In genomic region chr5:39076757-39077475, GRCh38 we compare ENCODE assay signal across 9 cellular contexts. TPM values are rescaled to one million over a fixed set of nuclear protein-coding genes. Genes with fewer than 3 reads are reported as not detected.
DNase-seq lines count a peak whose midpoint lies in the region; ATAC-seq, FAIRE-seq and TF ChIP-seq lines count a peak whose summit lies in the region.
"Had no signal": no experiment of that assay in that cellular context is flagged by ENCODE, and none has a peak within 500 bp of the region (broad histone marks: within the 10 kb centered on the region; RNA-seq: fewer than 3 reads in every experiment).

No MANE protein-coding gene starts in this region.

- peaks cover 17% of the 10 kb centered on the region for H3K4me1 Mint-ChIP-seq in stimulated activated naive CD8-positive, alpha-beta T cell treated with anti-CD3 and anti-CD28 coated beads, Interleukin-15, amount 100 ng/mL, for 72 hours

- no peak overlapping the region for H3K27ac Mint-ChIP-seq in stimulated activated naive CD8-positive, alpha-beta T cell treated with anti-CD3 and anti-CD28 coated beads, Interleukin-15, amount 100 ng/mL, for 72 hours

- H3K4me3 ChIP-seq in BLaER1 = no peak overlapping the region
- peak overlapping the region; percentile 46 for H3K4me3 ChIP-seq in MM.1S (ENCODE audit: low read length)
- peak overlapping the region; percentile 1; the same call in 1 of the 2 replicates for H3K4me3 ChIP-seq in K562
- H3K4me3 ChIP-seq in skeletal muscle satellite cell (ENCODE audit: low read length) = peak overlapping the region; percentile 32

- no peaks in the 10 kb centered on the region for H3K9me3 ChIP-seq in BLaER1
- no peaks in the 10 kb centered on the region for H3K9me3 ChIP-seq in MM.1S (replicated peaks; ENCODE audit: insufficient read depth, low read length)
- no peaks in the 10 kb centered on the region for H3K9me3 ChIP-seq in K562 (replicated peaks; ENCODE audit: control insufficient read depth, insufficient read depth, low read depth, low read length)
- H3K9me3 ChIP-seq in skeletal muscle satellite cell (replicated peaks; ENCODE audit: low read length) = no peaks in the 10 kb centered on the region

- peak overlapping the region; percentile 48 for H3K4me2 ChIP-seq in BLaER1
- H3K4me2 ChIP-seq in MM.1S (ENCODE audit: low read depth, low read length) = peak overlapping the region; percentile 70
- H3K4me2 ChIP-seq in K562 (ENCODE audit: insufficient read depth, low read length) = peak overlapping the region; percentile 46
- peak overlapping the region; percentile 66 for H3K4me2 ChIP-seq in skeletal muscle satellite cell (ENCODE audit: low read length)

- H3K27me3 ChIP-seq in BLaER1 (no peaks in the 10 kb centered on the region), MM.1S (replicated peaks; ENCODE audit: insufficient read depth, low read length) (no peaks in the 10 kb centered on the region), K562 (ENCODE audit: control insufficient read depth in 2 of 2, insufficient read depth in 2 of 2, low read length in 2 of 2) (no peaks in the 10 kb centered on the region), skeletal muscle satellite cell (ENCODE audit: control insufficient read depth, insufficient read depth, low read length) (no peaks in the 10 kb centered on the region)

- H3K27me3 Mint-ChIP-seq in stimulated activated naive CD8-positive, alpha-beta T cell treated with anti-CD3 and anti-CD28 coated beads, Interleukin-15, amount 100 ng/mL, for 72 hours = peaks cover 25% of the 10 kb centered on the region

- WGBS in K562 (ENCODE audit: insufficient coverage, low coverage, missing lambda C conversion rate) = 0% methylated on average over 4 of the region's 4 CpGs

- H3K79me2 ChIP-seq in MM.1S (ENCODE audit: low read length) = peaks cover 30% of the 10 kb centered on the region
- H3K79me2 ChIP-seq in K562 (ENCODE audit: control insufficient read depth, insufficient read depth, low read length) = peaks cover 44% of the 10 kb centered on the region

- no peak for TF ChIP-seq CTCF in MM.1S (IDR thresholded peaks at IDR 0.05; ENCODE audit: low read length)
- TF ChIP-seq CTCF in K562 (IDR thresholded peaks at IDR 0.05 in 2 of 3, conservative IDR thresholded peaks at IDR 0.05 in 1 of 3; ENCODE audit: insufficient read depth in 2 of 3, low read depth in 1 of 3, low read length in 3 of 3) = no peak
- TF ChIP-seq CTCF in D721Med (IDR thresholded peaks at IDR 0.05; ENCODE audit: insufficient read depth, missing control alignments) = no peak

- peak; percentile 61 for DNase-seq in MM.1S
- DNase-seq in K562 (ENCODE audit: extremely low read depth in 1 of 4, low spot score in 3 of 4) = peak in 2 of 4 experiments; percentile 40 to 54
- no peak for DNase-seq in stimulated activated naive CD8-positive, alpha-beta T cell treated with anti-CD3 and anti-CD28 coated beads, Interleukin-15, amount 100 ng/mL, for 72 hours
- no peak for DNase-seq in D721Med (ENCODE audit: insufficient read length, low spot score)
- no peak for DNase-seq in left lobe of liver (ENCODE audit: low spot score)

- H3K9ac ChIP-seq in BLaER1 (no peak overlapping the region), MM.1S (ENCODE audit: low read length) (peak overlapping the region; percentile 43), K562 (ENCODE audit: insufficient read depth in 1 of 2, low read depth in 2 of 2, low read length in 2 of 2) (peak overlapping the region in 1 of 2 experiments; percentile 48; a peak in 2 of 4 replicates), skeletal muscle satellite cell (ENCODE audit: low read depth, low read length) (no peak overlapping the region)

- intact Hi-C loops in K562 (cut with micrococcal nuclease) = loop anchor here (5.0 to 10.0 kb wide), 3 partner anchors 40 to 232 kb away; partner anchors contain the start of gene OSMR

- H3K27ac ChIP-seq in BLaER1 (no peak overlapping the region), MM.1S (ENCODE audit: low read length) (peak overlapping the region; percentile 89), K562 (ENCODE audit: extremely low read depth, low read depth, low read length) (peak overlapping the region; percentile 96; the same call in 2 of the 3 replicates)

- peak; percentile 45; the same call in 1 of the 2 replicates for TF ChIP-seq EP300 in K562 (IDR thresholded peaks at IDR 0.05; ENCODE audit: low read length)

- H3K4me1 ChIP-seq in BLaER1 = peaks cover 35% of the 10 kb centered on the region
- H3K4me1 ChIP-seq in MM.1S (ENCODE audit: low read length) = peaks cover 18% of the 10 kb centered on the region
- H3K4me1 ChIP-seq in K562 (replicated peaks in 1 of 2; ENCODE audit: control insufficient read depth in 2 of 2, insufficient read depth in 2 of 2, low read length in 2 of 2) = peaks cover 4 to 14% of the 10 kb centered on the region in 2 experiments; a peak in 3 of 5 replicates
- H3K4me1 ChIP-seq in skeletal muscle satellite cell (ENCODE audit: control insufficient read depth, insufficient read depth, low read length) = peaks cover 35% of the 10 kb centered on the region

- no peaks in the 10 kb centered on the region for H3K9me3 Mint-ChIP-seq in stimulated activated naive CD8-positive, alpha-beta T cell treated with anti-CD3 and anti-CD28 coated beads, Interleukin-15, amount 100 ng/mL, for 72 hours

- peak overlapping the region in 1 of 2 donors; percentile 45 for H3K4me3 Mint-ChIP-seq in stimulated activated naive CD8-positive, alpha-beta T cell treated with anti-CD3 and anti-CD28 coated beads, Interleukin-15, amount 100 ng/mL, for 72 hours

- no peaks in the 10 kb centered on the region for H3K9me2 ChIP-seq in MM.1S (replicated peaks; ENCODE audit: insufficient read depth, low read length)

- H2AFZ ChIP-seq in MM.1S (ENCODE audit: low read length) (no peak overlapping the region), K562 (ENCODE audit: low read depth, low read length) (peak overlapping the region; percentile 77)

- CTCF ChIA-PET in K562 (lab: Yijun Ruan, JAX; ENCODE audit: low intra/inter-chr PET ratio) = no interaction called here

- TF ChIP-seq POLR2A in K562 (conservative IDR thresholded peaks at IDR 0.05) = no peak

- peaks cover 20% of the 10 kb centered on the region for H4K20me1 ChIP-seq in BLaER1
- H4K20me1 ChIP-seq in MM.1S (ENCODE audit: insufficient read depth, low read length) = peaks cover 12% of the 10 kb centered on the region; the same call in 1 of the 2 replicates
- peaks cover 4% of the 10 kb centered on the region for H4K20me1 ChIP-seq in K562 (replicated peaks; ENCODE audit: control insufficient read depth, insufficient read depth, low read length)

- BruUV-seq in K562 (replicated peaks; lab: Mats Ljungman, UMichigan) = no TSS peak

- H3K36me3 ChIP-seq in BLaER1 (no peaks in the 10 kb centered on the region), MM.1S (replicated peaks; ENCODE audit: insufficient read depth, low read length) (no peaks in the 10 kb centered on the region), K562 (ENCODE audit: control insufficient read depth, insufficient read depth, low read length) (peaks cover 6% of the 10 kb centered on the region; the same call in 1 of the 3 replicates), skeletal muscle satellite cell (ENCODE audit: insufficient read depth, low read length) (no peaks in the 10 kb centered on the region)

- in situ Hi-C loops in K562 (cut with MboI) = no loop called here

- FAIRE-seq in K562 (lab: Jason Lieb, UNC) (peak; percentile 67), D721Med (lab: Jason Lieb, UNC) (no peak)
- FAIRE-seq: endometrium had no signal

- peaks cover 34% of the 10 kb centered on the region for H3F3A ChIP-seq in MM.1S (ENCODE audit: insufficient read depth, low read length)

- ATAC-seq in GM19468 (IDR thresholded peaks at IDR 0.05; ENCODE audit: extremely low read depth, unreplicated experiment) (peak; percentile 10), K562 (no peak), left lobe of liver (no peak)
- ATAC-seq in stimulated activated naive CD8-positive, alpha-beta T cell treated with anti-CD3 and anti-CD28 coated beads, Interleukin-15, amount 100 ng/mL, for 72 hours = no peak

- H3K9me1 ChIP-seq in K562 (ENCODE audit: control insufficient read depth, insufficient read depth, low read length) = no peaks in the 10 kb centered on the region

- POLR2A ChIA-PET in K562 (lab: Yijun Ruan, JAX) = interaction anchor here (0.7 kb wide), 1 partner anchor 176 kb away, joined by 3 read pairs; no protein-coding TSS in a partner anchor

- TF ChIP-seq RAD21 in K562 (CRISPR knock-in tag; conservative IDR thresholded peaks at IDR 0.05 in 1 of 2, IDR thresholded peaks at IDR 0.05 in 1 of 2) = peak in 1 of 2 experiments; percentile 15; a peak in 1 of 4 replicates

TF ChIP-seq in K562, 482 proteins besides CTCF, POLR2A, EP300 and RAD21 (continues in another document):
- peak; percentile 82 for TF ChIP-seq HMBOX1 (IDR thresholded peaks at IDR 0.05)
- TF ChIP-seq LEF1 (IDR thresholded peaks at IDR 0.05) = peak; percentile 77; the same call in 1 of the 2 replicates
- TF ChIP-seq MTA2 (IDR thresholded peaks at IDR 0.05; ENCODE audit: low read depth) = peak; percentile 13; the same call in 1 of the 2 replicates

RNA-seq across cellular contexts. Expression of gene RICTOR, which starts 2.7 kb away (rescaled TPM):
- 131 and 332 TPM in 2 replicates for total RNA-seq in K562 (2011; cell fraction: chromatin; rRNA removed; ENCODE audit: low replicate concordance)
- total RNA-seq in K562 (2011; cell fraction: nucleolus; rRNA removed) = 38.0 and 56.7 TPM in 2 replicates
- total RNA-seq in K562 (2011; cell fraction: nucleoplasm; rRNA removed) = 86.9 and 126 TPM in 2 replicates
- 18.1 and 22.6 TPM in 2 replicates for total RNA-seq in K562 (2014; rRNA removed)
- total RNA-seq in K562 (2014; rRNA removed; fragmentation: Illumina TruSeq; extraction: Trizol) = 37.6 and 47.4 TPM in 2 replicates
- total RNA-seq in K562 (2015; rRNA removed; fragmentation: Illumina TruSeq; extraction: Trizol) = 32.3 and 35.2 TPM in 2 replicates
- 41.0 and 43.2 TPM in 2 replicates for total RNA-seq in K562 (2021)
- 31.7 and 46.6 TPM in 2 replicates for polyA plus RNA-seq in K562 (2011; rRNA removed)
- 9.1 and 16.2 TPM in 2 replicates for polyA plus RNA-seq in K562 (2011; cell fraction: cytosol; rRNA removed)
- 58.1 and 62.5 TPM in 2 replicates for polyA plus RNA-seq in K562 (2011; cell fraction: nucleus; rRNA removed)
- 11.7 and 13.1 TPM in 2 replicates for polyA plus RNA-seq in K562 (2012)
- polyA plus RNA-seq in K562 (2014; fragmentation: Illumina TruSeq; extraction: Trizol) = 18.8 and 19.7 TPM in 2 replicates
- 10 to 100 TPM; 13.9 to 15.9 TPM for polyA plus RNA-seq in K562 (2014; fragmentation: Nextera tagmentation; extraction: Ambion mirVana)
- 14.2 and 17.0 TPM in 2 replicates for polyA plus RNA-seq in K562 (2014; rRNA removed)
- 205 and 242 TPM in 2 replicates for polyA minus RNA-seq in K562 (2011; rRNA and poly(A)+ RNA removed)
- 41.3 and 55.6 TPM in 2 replicates for polyA minus RNA-seq in K562 (2011; cell fraction: cytosol; rRNA and poly(A)+ RNA removed)
- polyA minus RNA-seq in K562 (2011; cell fraction: nucleus; rRNA and poly(A)+ RNA removed) = 123 and 176 TPM in 2 replicates
- total RNA-seq in skeletal muscle satellite cell (2012; rRNA removed) = 26.1 and 26.9 TPM in 2 replicates
- 12.0 TPM for total RNA-seq in left lobe of liver
